8 cellular contexts compared by ENCODE assay signal in genomic region chr1:120942223-120942944, GRCh38. TPM values are rescaled to one million over a fixed set of nuclear protein-coding genes. Genes with fewer than 3 reads are reported as not detected.
DNase-seq lines count a peak whose midpoint lies in the region; ATAC-seq and TF ChIP-seq lines count a peak whose summit lies in the region.
"Not testable (repeated sequence)": the region's sequence is repeated elsewhere in the genome, so short reads cannot be mapped to it uniquely, and the experiment has no call there.

No MANE protein-coding gene starts in this region.

- H3K36me3 ChIP-seq in iPS-20b (ENCODE audit: insufficient read depth, low read depth, low read length); uterus: not testable (repeated sequence)

- not testable (repeated sequence) for H3K9me3 Mint-ChIP-seq in WTC11

- H3K4me1 Mint-ChIP-seq in WTC11: peaks cover 14% of the 10 kb centered on the region

- H3K27me3 ChIP-seq in iPS-20b (ENCODE audit: insufficient read depth, low read length); uterus: not testable (repeated sequence)

- not testable (repeated sequence) for TF ChIP-seq CTCF in WTC11 (IDR thresholded peaks at IDR 0.05); uterus (IDR thresholded peaks at IDR 0.05)

- DNase-seq in NCI-H2081 treated with DMSO at 0.1 percent for 48 hours (lab: John Stamatoyannopoulos, UW): peak; percentile 25
- DNase-seq in WTC11 (ENCODE audit: low spot score): peak; percentile 67
- peak; percentile 52 for DNase-seq in brain pericyte (ENCODE audit: low read depth, low spot score)
- DNase-seq in sciatic nerve (ENCODE audit: low spot score): peak; percentile 76
- peak; percentile 23 to 30 for DNase-seq in uterus

- CTCF ChIA-PET in WTC11 (lab: Charles Lee): not testable (repeated sequence)

- H3K9ac ChIP-seq in iPS-20b (ENCODE audit: low read depth, low read length): peak overlapping the region; percentile 94

- not testable (repeated sequence) for H3K9me3 ChIP-seq in iPS-20b (ENCODE audit: insufficient read depth, low read depth, low read length); uterus

- not testable (repeated sequence) for H3K36me3 Mint-ChIP-seq in WTC11

- not testable (repeated sequence) for H3K27me3 Mint-ChIP-seq in WTC11 (ENCODE audit: low read depth)

- intact Hi-C loops in sciatic nerve (cut with DNase I); uterus (cut with DNase I; ENCODE audit: low total_unique reads): not testable (repeated sequence)

- peak overlapping the region; percentile 38 for H3K27ac ChIP-seq in iPS-20b (ENCODE audit: low read length)
- H3K27ac ChIP-seq in uterus: peak overlapping the region in 1 of 2 donors; percentile 61

- H3K4me3 Mint-ChIP-seq in WTC11: peak overlapping the region; percentile 81

- POLR2A ChIA-PET in WTC11 (lab: Charles Lee): interaction anchor here (0.6 kb wide), 1 partner anchor 1403 kb away, joined by 6 read pairs; no protein-coding TSS in a partner anchor

- H3K4me3 ChIP-seq in iPS-20b (ENCODE audit: low read length) (peak overlapping the region; percentile 67), uterus (peak overlapping the region; percentile 28 to 34)

- H3K4me1 ChIP-seq in iPS-20b (ENCODE audit: insufficient read depth, low read length); uterus: not testable (repeated sequence)

- H3K27ac Mint-ChIP-seq in WTC11: peak overlapping the region; percentile 100

- TF ChIP-seq POLR2A in uterus (IDR thresholded peaks at IDR 0.05): not testable (repeated sequence)

- ATAC-seq in GM18511 (IDR thresholded peaks at IDR 0.05; ENCODE audit: unreplicated experiment): peak; percentile 88
- peak; percentile 84 for ATAC-seq in HG02884 (IDR thresholded peaks at IDR 0.05; ENCODE audit: unreplicated experiment)
- ATAC-seq in WTC11: peak; percentile 84
- peak; percentile 94 for ATAC-seq in sciatic nerve

TF ChIP-seq in WTC11, 78 proteins besides CTCF, POLR2A, EP300 and RAD21:
- TF ChIP-seq JUN (CRISPR knock-in tag; IDR thresholded peaks at IDR 0.05): peak; percentile 27; the same call in 1 of the 2 replicates
- TF ChIP-seq ZNF416 (CRISPR knock-in tag; IDR thresholded peaks at IDR 0.05): peak; percentile 88
- TF ChIP-seq TEAD1 (CRISPR knock-in tag; IDR thresholded peaks at IDR 0.05): peak; percentile 64; the same call in 1 of the 2 replicates
- TF ChIP-seq ESRRA (CRISPR knock-in tag; IDR thresholded peaks at IDR 0.05; ENCODE audit: borderline replicate concordance): 0 out of 2 replicates have a peak, but pooled peaks have one; percentile 33
- TF ChIP-seq ZNF219 (CRISPR knock-in tag; IDR thresholded peaks at IDR 0.05; ENCODE audit: borderline replicate concordance): 0 out of 2 replicates have a peak, but pooled peaks have one; percentile 46
- TF ChIP-seq ZNF532 (CRISPR knock-in tag; IDR thresholded peaks at IDR 0.05; ENCODE audit: borderline replicate concordance): peak; percentile 78
- TF ChIP-seq ZNF671 (CRISPR knock-in tag; IDR thresholded peaks at IDR 0.05): 0 out of 2 replicates have a peak, but pooled peaks have one; percentile 37
- 0 out of 2 replicates have a peak, but pooled peaks have one; percentile 45 for TF ChIP-seq ERG (CRISPR knock-in tag; IDR thresholded peaks at IDR 0.05)
- peak; percentile 88; the same call in 1 of the 2 replicates for TF ChIP-seq EMX1 (CRISPR knock-in tag; IDR thresholded peaks at IDR 0.05)
- peak; percentile 84; the same call in 1 of the 2 replicates for TF ChIP-seq ZNF425 (CRISPR knock-in tag; conservative IDR thresholded peaks at IDR 0.05)
- TF ChIP-seq NFATC4 (CRISPR knock-in tag; IDR thresholded peaks at IDR 0.05): peak; percentile 82; the same call in 1 of the 2 replicates
TF ChIP-seq in WTC11: peak in this region for 11; not testable (repeated sequence) for 67.

RNA-seq across cellular contexts. Expression of gene PPIAL4A, which starts 52.8 kb away (rescaled TPM):
- total RNA-seq in WTC11 (2021) (not detected in 3 replicates), sciatic nerve (not detected), uterus (not detected)

Comparison
In these comparisons a context has a peak if more than half of its experiments do, and no peak if none do; other contexts are left out.
1. DNase-seq: peak in every context shown above with its lines; median percentile 76 in sciatic nerve; 67 in WTC11; 52 in brain pericyte; 26 in uterus; 25 in NCI-H2081 treated with DMSO at 0.1 percent for 48 hours.